Comparison of ENCODE assay signal across 18 cellular contexts in the genomic region with DNA sequence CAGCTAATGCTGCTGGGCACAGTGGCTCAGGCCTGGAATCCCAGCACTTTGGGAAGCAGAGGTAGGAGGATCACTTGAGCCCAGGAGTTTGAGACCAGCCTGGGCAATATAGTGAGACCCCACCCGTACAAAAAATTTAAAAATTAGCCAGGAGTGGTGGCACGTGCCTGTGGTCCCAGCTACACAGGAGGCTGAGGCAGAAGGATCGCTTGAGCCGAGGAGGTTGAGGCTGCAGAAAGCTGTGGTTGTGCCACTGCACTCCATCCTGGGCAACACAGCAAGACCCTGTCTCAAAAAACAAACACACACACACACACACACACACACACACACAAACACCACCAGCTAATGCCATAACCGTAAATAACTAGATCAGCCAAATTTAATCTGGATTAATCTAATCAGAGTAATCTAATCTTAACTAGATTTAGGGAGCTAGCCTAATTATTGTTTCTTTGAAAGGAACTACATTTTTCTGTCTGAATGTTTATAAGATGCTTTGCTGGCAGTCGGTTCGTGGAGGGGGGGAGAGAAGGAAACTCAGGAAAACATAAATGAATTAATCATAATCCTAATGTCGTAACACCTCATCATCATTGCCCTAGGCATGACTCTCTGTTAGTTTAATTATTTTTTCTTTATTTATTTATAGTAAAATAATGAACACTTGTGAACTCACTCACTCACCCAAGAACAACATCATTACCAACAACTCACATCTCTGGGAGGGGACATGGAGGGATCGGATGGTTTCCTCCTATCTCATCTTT.
"Had no signal": no experiment of that assay in that cellular context is flagged by ENCODE, and none has a peak within 500 bp of the region (broad histone marks: within the 10 kb centered on the region; RNA-seq: fewer than 3 reads in every experiment).

No MANE protein-coding gene starts in this region.

- H3K9me3 Mint-ChIP-seq: activated naive CD4-positive, alpha-beta T cell treated with anti-CD3 and anti-CD28 coated beads, Interleukin-2, amount 50 U/mL, for 24 hours; nephron; stimulated activated naive B cell treated with anti-CD40 and anti-IgM and Interleukin-4, amounts not matched to agents 10 μg/mL and 1 μg/mL and 100 μg/mL, for 72 hours had no signal

- H3K36me3 ChIP-seq: breast epithelium, esophagus squamous epithelium, thoracic aorta had no signal

- H3K27me3 ChIP-seq: breast epithelium, esophagus squamous epithelium, hepatocyte had no signal

- H3K4me1 Mint-ChIP-seq: activated naive CD4-positive, alpha-beta T cell treated with anti-CD3 and anti-CD28 coated beads, Interleukin-2, amount 50 U/mL, for 24 hours; nephron; T-helper 17 cell had no signal

- DNase-seq: activated CD4-positive, alpha-beta T cell treated with anti-CD3 and anti-CD28 coated beads for 1 hour; activated CD4-positive, alpha-beta T cell treated with anti-CD3 and anti-CD28 coated beads, Interleukin-2, amount 50 U/mL, for 4 hours; activated gamma-delta T cell; effector CD8-positive, alpha-beta T cell; esophagus squamous epithelium; midbrain; posterior cingulate gyrus; retina; stimulated activated naive B cell treated with anti-CD40 and anti-IgM and Interleukin-4, amounts not matched to agents 10 μg/mL and 1 μg/mL and 100 μg/mL, for 72 hours; T-helper 17 cell had no signal

- H3K4me1 ChIP-seq: breast epithelium had no signal

- H3K36me3 Mint-ChIP-seq: activated naive CD4-positive, alpha-beta T cell treated with anti-CD3 and anti-CD28 coated beads, Interleukin-2, amount 50 U/mL, for 24 hours; stimulated activated naive B cell treated with anti-CD40 and anti-IgM and Interleukin-4, amounts not matched to agents 10 μg/mL and 1 μg/mL and 100 μg/mL, for 72 hours had no signal

- H3K4me3 ChIP-seq: breast epithelium, esophagus squamous epithelium, hepatocyte, lung, thoracic aorta had no signal

- FAIRE-seq: astrocyte had no signal

- H3K9me3 ChIP-seq: breast epithelium, esophagus squamous epithelium, thoracic aorta had no signal

- H3K79me2 ChIP-seq: hepatocyte had no signal

- ATAC-seq: stimulated activated naive B cell treated with anti-CD40 and anti-IgM and Interleukin-4, amounts not matched to agents 10 μg/mL and 1 μg/mL and 100 μg/mL, for 72 hours; T-helper 17 cell had no signal

- H3K4me2 ChIP-seq: hepatocyte had no signal

- H3K27ac Mint-ChIP-seq: activated naive CD4-positive, alpha-beta T cell treated with anti-CD3 and anti-CD28 coated beads, Interleukin-2, amount 50 U/mL, for 24 hours; nephron; T-helper 17 cell had no signal

- H3K27me3 Mint-ChIP-seq: activated naive CD4-positive, alpha-beta T cell treated with anti-CD3 and anti-CD28 coated beads, Interleukin-2, amount 50 U/mL, for 24 hours; stimulated activated naive B cell treated with anti-CD40 and anti-IgM and Interleukin-4, amounts not matched to agents 10 μg/mL and 1 μg/mL and 100 μg/mL, for 72 hours; T-helper 17 cell had no signal

- H3K4me3 Mint-ChIP-seq: activated naive CD4-positive, alpha-beta T cell treated with anti-CD3 and anti-CD28 coated beads, Interleukin-2, amount 50 U/mL, for 24 hours; nephron; stimulated activated naive B cell treated with anti-CD40 and anti-IgM and Interleukin-4, amounts not matched to agents 10 μg/mL and 1 μg/mL and 100 μg/mL, for 72 hours; T-helper 17 cell had no signal

- H2AFZ ChIP-seq: hepatocyte had no signal

- H3K27ac ChIP-seq: breast epithelium, esophagus squamous epithelium, thoracic aorta, VCaP had no signal
